14 cellular contexts compared by ENCODE assay signal in genomic region chr6:149331871-149332270, GRCh38. TPM values are rescaled to one million over a fixed set of nuclear protein-coding genes. Genes with fewer than 3 reads are reported as not detected.
DNase-seq lines count a peak whose midpoint lies in the region; ATAC-seq and TF ChIP-seq lines count a peak whose summit lies in the region.
"Had no signal": no experiment of that assay in that cellular context is flagged by ENCODE, and none has a peak within 500 bp of the region (broad histone marks: within the 10 kb centered on the region; RNA-seq: fewer than 3 reads in every experiment).

No MANE protein-coding gene starts in this region.

- no peak overlapping the region for H2AFZ ChIP-seq in GM23248

- H4K20me1 ChIP-seq in GM23248 (ENCODE audit: insufficient read depth), result peaks cover 48% of the 10 kb centered on the region

- no peaks in the 10 kb centered on the region for H3K9me3 ChIP-seq in GM23248 (ENCODE audit: low read depth)
- H3K9me3 ChIP-seq: adrenal gland, MG63 had no signal

- in situ Hi-C loops in GM23248 (cut with MboI), result no loop called here

- H3K9me3 Mint-ChIP-seq in CD14-positive monocyte, result no peaks in the 10 kb centered on the region
- no peaks in the 10 kb centered on the region for H3K9me3 Mint-ChIP-seq in activated T-helper 2 cell treated with anti-CD3 and anti-CD28 coated beads, Interferon-gamma antibody, Interleukin-2, Interleukin-4, amounts not matched to agents 10 μg/mL and 5 μg/mL and 100 μg/mL, durations not matched to agents 14 hours and 24 hours and 36 hours
- no peaks in the 10 kb centered on the region for H3K9me3 Mint-ChIP-seq in natural killer cell

- H3K27ac ChIP-seq in GM23248, result peak overlapping the region; percentile 58

- WGBS in GM23248 (ENCODE audit: low coverage in 1 of 2, low lambda C conversion rate in 2 of 2, missing lambda C conversion rate in 2 of 2), 2 experiments, result 44 to 69% methylated on average over 2 of the region's 2 CpGs

- H3K27ac Mint-ChIP-seq in CD14-positive monocyte, result peak overlapping the region in 4 of 7 donors; percentile 57 to 77 (median 67)
- H3K27ac Mint-ChIP-seq in activated T-helper 2 cell treated with anti-CD3 and anti-CD28 coated beads, Interferon-gamma antibody, Interleukin-2, Interleukin-4, amounts not matched to agents 10 μg/mL and 5 μg/mL and 100 μg/mL, durations not matched to agents 14 hours and 24 hours and 36 hours, result peak overlapping the region; percentile 60
- H3K27ac Mint-ChIP-seq in natural killer cell, result peak overlapping the region in 1 of 2 donors; percentile 6

- H3K4me1 ChIP-seq in GM23248 (ENCODE audit: insufficient read depth), result peaks cover 55% of the 10 kb centered on the region

- H3K36me3 Mint-ChIP-seq in CD14-positive monocyte (peaks cover 0 to 3% of the 10 kb centered on the region in 2 donors), natural killer cell (no peaks in the 10 kb centered on the region)
- peaks cover 48% of the 10 kb centered on the region for H3K36me3 Mint-ChIP-seq in activated T-helper 2 cell treated with anti-CD3 and anti-CD28 coated beads, Interferon-gamma antibody, Interleukin-2, Interleukin-4, amounts not matched to agents 10 μg/mL and 5 μg/mL and 100 μg/mL, durations not matched to agents 14 hours and 24 hours and 36 hours (ENCODE audit: low read depth)

- no peak overlapping the region for H3K4me3 Mint-ChIP-seq in CD14-positive monocyte
- peak overlapping the region; percentile 32 for H3K4me3 Mint-ChIP-seq in activated T-helper 2 cell treated with anti-CD3 and anti-CD28 coated beads, Interferon-gamma antibody, Interleukin-2, Interleukin-4, amounts not matched to agents 10 μg/mL and 5 μg/mL and 100 μg/mL, durations not matched to agents 14 hours and 24 hours and 36 hours (ENCODE audit: low read depth)
- H3K4me3 Mint-ChIP-seq in natural killer cell, result peak overlapping the region; percentile 26

- H3K4me1 Mint-ChIP-seq in CD14-positive monocyte, result peaks cover 77% of the 10 kb centered on the region
- H3K4me1 Mint-ChIP-seq in activated T-helper 2 cell treated with anti-CD3 and anti-CD28 coated beads, Interferon-gamma antibody, Interleukin-2, Interleukin-4, amounts not matched to agents 10 μg/mL and 5 μg/mL and 100 μg/mL, durations not matched to agents 14 hours and 24 hours and 36 hours (ENCODE audit: low read depth), result peaks cover 80% of the 10 kb centered on the region
- H3K4me1 Mint-ChIP-seq in natural killer cell, result peaks cover 76 to 78% of the 10 kb centered on the region in 2 donors

- CTCF ChIA-PET in GM10248 (lab: Yijun Ruan, JAX), result interaction anchor here (2.4 kb wide), 1 partner anchor 100 kb away, joined by 6 read pairs; no protein-coding TSS in a partner anchor

- H3K27me3 ChIP-seq in GM23248 (replicated peaks; ENCODE audit: insufficient read depth), result no peaks in the 10 kb centered on the region
- H3K27me3 ChIP-seq: adrenal gland, MG63 had no signal

- intact Hi-C loops in CD14-positive monocyte (cut with micrococcal nuclease), result no loop called here
- intact Hi-C loops in activated T-helper 2 cell treated with anti-CD3 and anti-CD28 coated beads, Interferon-gamma antibody, Interleukin-2, Interleukin-4, amounts not matched to agents 10 μg/mL and 5 μg/mL and 100 μg/mL, durations not matched to agents 14 hours and 24 hours and 36 hours (cut with micrococcal nuclease), result no loop called here
- intact Hi-C loops in natural killer cell (cut with micrococcal nuclease), result no loop called here

- POLR2A ChIA-PET in GM10248 (lab: Yijun Ruan, JAX), result no interaction called here

- H3F3A ChIP-seq in GM23248 (ENCODE audit: insufficient read depth), result peaks cover 62% of the 10 kb centered on the region

- 0 out of 2 replicates have a peak overlapping the region, but pooled peaks have one; percentile 24 for H3K9ac ChIP-seq in GM23248

- no peaks in the 10 kb centered on the region for H3K36me3 ChIP-seq in GM23248 (ENCODE audit: low read depth)
- H3K36me3 ChIP-seq: adrenal gland, MG63 had no signal

- no peaks in the 10 kb centered on the region for H3K9me2 ChIP-seq in GM23248 (ENCODE audit: insufficient read depth)

- ATAC-seq in natural killer cell, result no peak

- H3K4me2 ChIP-seq in GM23248 (ENCODE audit: unreplicated experiment), result peak overlapping the region; percentile 59

- peaks cover 99% of the 10 kb centered on the region for H3K79me2 ChIP-seq in GM23248 (ENCODE audit: insufficient read depth)

- no peaks in the 10 kb centered on the region for H3K27me3 Mint-ChIP-seq in CD14-positive monocyte (ENCODE audit: low read depth in 3 of 3)
- H3K27me3 Mint-ChIP-seq in activated T-helper 2 cell treated with anti-CD3 and anti-CD28 coated beads, Interferon-gamma antibody, Interleukin-2, Interleukin-4, amounts not matched to agents 10 μg/mL and 5 μg/mL and 100 μg/mL, durations not matched to agents 14 hours and 24 hours and 36 hours (ENCODE audit: low read depth), result no peaks in the 10 kb centered on the region
- no peaks in the 10 kb centered on the region for H3K27me3 Mint-ChIP-seq in natural killer cell (ENCODE audit: low read depth in 2 of 2)

- DNase-seq in CD14-positive monocyte (ENCODE audit: low spot score), result no peak
- DNase-seq in GM23248, result peak; percentile 67
- no peak for DNase-seq in activated T-helper 2 cell treated with anti-CD3 and anti-CD28 coated beads, Interferon-gamma antibody, Interleukin-2, Interleukin-4, amounts not matched to agents 10 μg/mL and 5 μg/mL and 100 μg/mL, durations not matched to agents 14 hours and 24 hours and 36 hours (ENCODE audit: low spot score)
- no peak for DNase-seq in natural killer cell
- DNase-seq in COR-L47 (lab: John Stamatoyannopoulos, UW), result no peak
- no peak for DNase-seq in GM10248 (ENCODE audit: extremely low spot score)
- no peak for DNase-seq in NCI-H2196 treated with DMSO at 0.1 percent for 48 hours (lab: John Stamatoyannopoulos, UW; ENCODE audit: unreplicated experiment)
- DNase-seq: activated CD4-positive, CD25-positive, alpha-beta regulatory T cell treated with anti-CD3 and anti-CD28 coated beads, Interleukin-2, amount 50 U/mL, for 72 hours; adrenal gland; GDM1; MG63; NCI-H2081; stimulated activated CD4-positive, alpha-beta T cell treated with anti-CD3 and anti-CD28 coated beads, Interleukin-2, amount 100 ng/mL, for 48 hours; stimulated activated naive CD4-positive, alpha-beta T cell treated with Interleukin-2 at 50 U/mL for 16 hours had no signal

- TF ChIP-seq CTCF in CD14-positive monocyte (IDR thresholded peaks at IDR 0.05) (no peak), natural killer cell (IDR thresholded peaks at IDR 0.05) (no peak), GM10248 (IDR thresholded peaks at IDR 0.05; ENCODE audit: control extremely low read depth, extremely low read depth, low read depth, missing control alignments) (no peak)

- H3K4me3 ChIP-seq in GM23248, result peak overlapping the region; percentile 25; the same call in 1 of the 2 replicates
- H3K4me3 ChIP-seq: adrenal gland, MG63 had no signal

RNA-seq across cellular contexts. Expression of gene TAB2, which starts 14.4 kb away (rescaled TPM):
- polyA plus RNA-seq in CD14-positive monocyte (1 to 10 TPM; 3.1 to 6.0 TPM), GM23248 (2016; fragmentation: Nextera tagmentation; extraction: Ambion mirVana) (10.8 and 11.6 TPM in 2 replicates)
- total RNA-seq in GM23248 (2014; rRNA removed; shearing (Covaris generic)), result 28.4 and 30.7 TPM in 2 replicates
- total RNA-seq in activated T-helper 2 cell treated with anti-CD3 and anti-CD28 coated beads, Interferon-gamma antibody, Interleukin-2, Interleukin-4, amounts not matched to agents 10 μg/mL and 5 μg/mL and 100 μg/mL, durations not matched to agents 14 hours and 24 hours and 36 hours, result 106 and 110 TPM in 2 replicates
- 10 to 100 TPM; 65.7 to 74.9 (median 68.9) TPM for total RNA-seq in natural killer cell

Comparison
In these comparisons a context has a peak if more than half of its experiments do, and no peak if none do; other contexts are left out.
1. H3K4me3 Mint-ChIP-seq: peak in activated T-helper 2 cell treated with anti-CD3 and anti-CD28 coated beads, Interferon-gamma antibody, Interleukin-2, Interleukin-4, amounts not matched to agents 10 μg/mL and 5 μg/mL and 100 μg/mL, durations not matched to agents 14 hours and 24 hours and 36 hours (single experiment) and natural killer cell (single experiment); none in CD14-positive monocyte (0 of 2).